ENCODE assay signal across 34 cellular contexts in the genomic region with DNA sequence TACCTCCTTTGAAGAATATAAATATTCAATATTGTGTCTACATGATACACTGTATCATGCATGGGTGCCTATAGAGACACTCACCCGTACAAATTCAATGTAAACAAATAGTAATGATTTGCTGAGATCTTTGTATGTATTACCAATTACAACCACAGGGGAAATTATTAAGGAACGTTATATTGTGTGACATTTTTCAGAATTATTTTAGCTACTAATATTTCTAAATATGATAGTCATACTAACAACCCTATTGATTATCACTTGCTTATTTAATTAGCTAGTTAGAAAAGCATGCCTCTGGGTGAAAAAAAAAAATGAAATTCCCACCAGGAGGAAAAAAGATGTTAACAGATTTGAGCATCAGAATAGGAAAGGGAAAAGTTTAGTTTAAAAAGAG. TPM values are rescaled to one million over a fixed set of nuclear protein-coding genes. Genes with fewer than 3 reads are reported as not detected.
DNase-seq lines count a peak whose midpoint lies in the region; ATAC-seq, FAIRE-seq and TF ChIP-seq lines count a peak whose summit lies in the region.
"Had no signal": no experiment of that assay in that cellular context is flagged by ENCODE, and none has a peak within 500 bp of the region (broad histone marks: within the 10 kb centered on the region; RNA-seq: fewer than 3 reads in every experiment).

No MANE protein-coding gene starts in this region.

- intact Hi-C loops in HepG2 (cut with micrococcal nuclease; ENCODE audit: unreplicated experiment), result loop anchor here (5.0 to 10.0 kb wide), 2 partner anchors 95 to 807 kb away; no protein-coding TSS in a partner anchor

- no peaks in the 10 kb centered on the region for H3K27me3 Mint-ChIP-seq in astrocyte (ENCODE audit: low read depth, unreplicated experiment)
- H3K27me3 Mint-ChIP-seq: stimulated activated memory B cell treated with anti-CD40 and anti-IgM and Interleukin-4, amounts not matched to agents 10 μg/mL and 1 μg/mL and 100 μg/mL, for 72 hours had no signal

- no TSS peak for BruUV-seq in HepG2 (replicated peaks; lab: Mats Ljungman, UMichigan)

- H3K36me3 Mint-ChIP-seq in astrocyte (ENCODE audit: low read depth, unreplicated experiment), result no peaks in the 10 kb centered on the region
- H3K36me3 Mint-ChIP-seq: activated naive CD8-positive, alpha-beta T cell treated with anti-CD3 and anti-CD28 coated beads for 36 hours; naive thymus-derived CD4-positive, alpha-beta T cell; stimulated activated memory B cell treated with anti-CD40 and anti-IgM and Interleukin-4, amounts not matched to agents 10 μg/mL and 1 μg/mL and 100 μg/mL, for 72 hours had no signal

- H2AFZ ChIP-seq in astrocyte (ENCODE audit: low read depth, low read length) (no peak overlapping the region), HepG2 (ENCODE audit: low read length) (no peak overlapping the region)
- H2AFZ ChIP-seq: PC-9 had no signal

- ATAC-seq in HepG2 (no peak), thoracic aorta (ENCODE audit: insufficient number of reproducible peaks, low FRiP score, low read depth) (no peak)
- ATAC-seq: left ventricle myocardium superior; naive thymus-derived CD4-positive, alpha-beta T cell; pancreas; Right ventricle myocardium inferior; stimulated activated memory B cell treated with anti-CD40 and anti-IgM and Interleukin-4, amounts not matched to agents 10 μg/mL and 1 μg/mL and 100 μg/mL, for 72 hours had no signal

- H3K4me3 Mint-ChIP-seq in astrocyte (ENCODE audit: unreplicated experiment), result peak overlapping the region; percentile 69
- H3K4me3 Mint-ChIP-seq: activated naive CD8-positive, alpha-beta T cell treated with anti-CD3 and anti-CD28 coated beads for 36 hours; naive thymus-derived CD4-positive, alpha-beta T cell; stimulated activated memory B cell treated with anti-CD40 and anti-IgM and Interleukin-4, amounts not matched to agents 10 μg/mL and 1 μg/mL and 100 μg/mL, for 72 hours; T-helper 2 cell treated with Interferon-gamma antibody and Interleukin-4, amounts not matched to agents 5 μg/mL and 100 μg/mL, for 36 hours had no signal

- H3K4me2 ChIP-seq in astrocyte (ENCODE audit: low read length), result no peak overlapping the region
- H3K4me2 ChIP-seq in HepG2 (ENCODE audit: low read depth, low read length), result peak overlapping the region; percentile 95
- H3K4me2 ChIP-seq: PC-9 had no signal

- TF ChIP-seq EP300 in HepG2 (IDR thresholded peaks at IDR 0.05; ENCODE audit: low read depth in 2 of 2, low read length in 2 of 2) (no peak), HepG2 (CRISPR knock-in tag; IDR thresholded peaks at IDR 0.05; ENCODE audit: borderline replicate concordance) (no peak)

- CTCF ChIA-PET in HepG2 (lab: Yijun Ruan, JAX; ENCODE audit: low intra/inter-chr PET ratio, low total read pairs), result no interaction called here

- TF ChIP-seq POLR2A in HepG2 (IDR thresholded peaks at IDR 0.05; ENCODE audit: insufficient read depth in 1 of 2, low read depth in 2 of 2, low read length in 2 of 2), result no peak

- H3K27ac ChIP-seq in astrocyte (ENCODE audit: low read depth, low read length) (no peak overlapping the region), HepG2 (ENCODE audit: extremely low read length, insufficient read depth, low read length) (peak overlapping the region; percentile 86), thoracic aorta (no peak overlapping the region)
- H3K27ac ChIP-seq: ascending aorta, epithelial cell of prostate, pancreas, PC-9, right atrium auricular region had no signal

- no peak overlapping the region for H3K27ac Mint-ChIP-seq in astrocyte (ENCODE audit: unreplicated experiment)
- H3K27ac Mint-ChIP-seq: activated naive CD8-positive, alpha-beta T cell treated with anti-CD3 and anti-CD28 coated beads for 36 hours; naive thymus-derived CD4-positive, alpha-beta T cell; stimulated activated memory B cell treated with anti-CD40 and anti-IgM and Interleukin-4, amounts not matched to agents 10 μg/mL and 1 μg/mL and 100 μg/mL, for 72 hours; T-helper 2 cell treated with Interferon-gamma antibody and Interleukin-4, amounts not matched to agents 5 μg/mL and 100 μg/mL, for 36 hours had no signal

- no peaks in the 10 kb centered on the region for H4K20me1 ChIP-seq in astrocyte (ENCODE audit: insufficient read depth, low read length)
- H4K20me1 ChIP-seq in HepG2 (ENCODE audit: insufficient read depth, low read length), result no peaks in the 10 kb centered on the region

- H3K9me3 ChIP-seq in astrocyte (ENCODE audit: insufficient read depth, low read depth, low read length) (no peaks in the 10 kb centered on the region), HepG2 (ENCODE audit: low read length) (no peaks in the 10 kb centered on the region), thoracic aorta (no peaks in the 10 kb centered on the region)
- H3K9me3 ChIP-seq: ascending aorta, pancreas, right atrium auricular region had no signal

- peaks cover 29% of the 10 kb centered on the region for H3K4me1 Mint-ChIP-seq in astrocyte (ENCODE audit: low read depth, unreplicated experiment)
- H3K4me1 Mint-ChIP-seq: activated naive CD8-positive, alpha-beta T cell treated with anti-CD3 and anti-CD28 coated beads for 36 hours; naive thymus-derived CD4-positive, alpha-beta T cell; stimulated activated memory B cell treated with anti-CD40 and anti-IgM and Interleukin-4, amounts not matched to agents 10 μg/mL and 1 μg/mL and 100 μg/mL, for 72 hours had no signal

- H3K36me3 ChIP-seq in astrocyte (ENCODE audit: insufficient read depth, low read length), result no peaks in the 10 kb centered on the region
- no peaks in the 10 kb centered on the region for H3K36me3 ChIP-seq in HepG2 (replicated peaks in 1 of 2; ENCODE audit: control insufficient read depth in 1 of 2, insufficient read depth in 2 of 2, low read length in 2 of 2)
- no peaks in the 10 kb centered on the region for H3K36me3 ChIP-seq in thoracic aorta
- H3K36me3 ChIP-seq: ascending aorta, pancreas, right atrium auricular region had no signal

- DNase-seq in NCI-H146 (lab: John Stamatoyannopoulos, UW), result peak; percentile 10
- no peak for DNase-seq in NCI-H146 treated with DMSO at 0.1 percent for 48 hours (lab: John Stamatoyannopoulos, UW; ENCODE audit: unreplicated experiment)
- no peak for DNase-seq in astrocyte (ENCODE audit: low read depth)
- no peak for DNase-seq in HepG2 (ENCODE audit: low spot score)
- DNase-seq in thoracic aorta (ENCODE audit: low spot score), result no peak
- no peak for DNase-seq in NCI-H510A treated with DMSO at 0.1 percent for 48 hours (lab: John Stamatoyannopoulos, UW)
- no peak for DNase-seq in NK-92 treated with Interleukin-12 subunit alpha and Interleukin-12 subunit beta, amount 100 ng/mL, for 24 hours (lab: John Stamatoyannopoulos, UW)
- DNase-seq in NCI-H128 (lab: John Stamatoyannopoulos, UW; ENCODE audit: unreplicated experiment), result no peak
- DNase-seq: 8988T; activated CD4-positive, alpha-beta T cell treated with anti-CD3 and anti-CD28 coated beads for 4 hours; activated effector memory CD4-positive, alpha-beta T cell treated with anti-CD3 and anti-CD28 coated beads, Interleukin-2, amount 50 U/mL, for 16 hours; activated naive CD8-positive, alpha-beta T cell treated with anti-CD3 and anti-CD28 coated beads for 36 hours; activated T-cell treated with anti-CD3 and anti-CD28 coated beads for 4 hours; caudate nucleus; dermis blood vessel endothelial cell; IMR-90; left ventricle myocardium superior; midbrain; naive thymus-derived CD4-positive, alpha-beta T cell; NCI-H1048; NCI-H2029 treated with DMSO at 0.1 percent for 48 hours; NCI-H226; pancreas; PC-9; stimulated activated CD4-positive, alpha-beta T cell treated with anti-CD3 and anti-CD28 coated beads, Interleukin-12 subunit alpha, Interleukin-12 subunit beta, amount 100 ng/mL, for 4 hours; stimulated activated CD4-positive, alpha-beta T cell treated with anti-CD3 and anti-CD28 coated beads, Interleukin-4, amount 100 ng/mL, for 4 hours had no signal

- no peak for TF ChIP-seq RAD21 in HepG2 (CRISPR knock-in tag; IDR thresholded peaks at IDR 0.05)

- TF ChIP-seq CTCF in astrocyte (IDR thresholded peaks at IDR 0.05; ENCODE audit: insufficient read depth, low read depth, low read length) (no peak), HepG2 (CRISPR knock-in tag; IDR thresholded peaks at IDR 0.05) (no peak), thoracic aorta (IDR thresholded peaks at IDR 0.05) (peak; percentile 22)

- H3K79me2 ChIP-seq in astrocyte (ENCODE audit: insufficient read depth, low read length) (no peaks in the 10 kb centered on the region), HepG2 (ENCODE audit: insufficient read depth, low read length) (peaks cover 86% of the 10 kb centered on the region)

- no peak overlapping the region for H3K4me3 ChIP-seq in astrocyte (ENCODE audit: insufficient read depth, low read depth, low read length)
- peak overlapping the region; percentile 68 to 96 (median 75); a peak in 5 of 6 replicates for H3K4me3 ChIP-seq in HepG2 (replicated peaks in 1 of 3; ENCODE audit: insufficient read depth in 1 of 3, low read depth in 2 of 3, low read length in 3 of 3)
- no peak overlapping the region for H3K4me3 ChIP-seq in thoracic aorta
- H3K4me3 ChIP-seq: pancreas, PC-9, right atrium auricular region had no signal

- H3K9me3 Mint-ChIP-seq in astrocyte (ENCODE audit: unreplicated experiment), result no peaks in the 10 kb centered on the region
- H3K9me3 Mint-ChIP-seq: activated naive CD8-positive, alpha-beta T cell treated with anti-CD3 and anti-CD28 coated beads for 36 hours; stimulated activated memory B cell treated with anti-CD40 and anti-IgM and Interleukin-4, amounts not matched to agents 10 μg/mL and 1 μg/mL and 100 μg/mL, for 72 hours; T-helper 2 cell treated with Interferon-gamma antibody and Interleukin-4, amounts not matched to agents 5 μg/mL and 100 μg/mL, for 36 hours had no signal

- 5% methylated on average over 2 of the region's 2 CpGs for WGBS in HepG2 (ENCODE audit: low lambda C conversion rate)

- POLR2A ChIA-PET in HepG2 (lab: Yijun Ruan, JAX), result no interaction called here

- peaks cover 6% of the 10 kb centered on the region for H3K27me3 ChIP-seq in astrocyte (ENCODE audit: insufficient read depth, low read length)
- no peaks in the 10 kb centered on the region; a peak in 1 of 5 replicates for H3K27me3 ChIP-seq in HepG2 (ENCODE audit: control insufficient read depth in 1 of 2, insufficient read depth in 2 of 2, low read length in 2 of 2)
- H3K27me3 ChIP-seq in thoracic aorta (replicated peaks; ENCODE audit: insufficient read depth), result no peaks in the 10 kb centered on the region
- H3K27me3 ChIP-seq: ascending aorta, right atrium auricular region had no signal

- no peak overlapping the region for H3K9ac ChIP-seq in astrocyte (ENCODE audit: low read length)
- peak overlapping the region; percentile 74; the same call in 1 of the 2 replicates for H3K9ac ChIP-seq in HepG2 (ENCODE audit: insufficient read depth, low read depth, low read length)

- H3K4me1 ChIP-seq in astrocyte (ENCODE audit: insufficient read depth, low read length) (peaks cover 11% of the 10 kb centered on the region), HepG2 (ENCODE audit: insufficient read depth, low read length) (peaks cover 64% of the 10 kb centered on the region), thoracic aorta (ENCODE audit: control insufficient read depth in 1 of 2, low read depth in 2 of 2) (peaks cover 10 to 33% of the 10 kb centered on the region in 2 donors)
- H3K4me1 ChIP-seq: pancreas had no signal

- no peak for FAIRE-seq in astrocyte (lab: Jason Lieb, UNC)
- no peak for FAIRE-seq in HepG2 (lab: Jason Lieb, UNC)
- FAIRE-seq: GM12892, keratinocyte, pancreas had no signal

- in situ Hi-C loops in HepG2 (cut with HindIII; ENCODE audit: extremely low pct_ligation_motif_present, low pct_unique_long_range_greater_than_20kb), result loop anchor here (10.0 kb wide), 2 partner anchors 127 to 807 kb away; no protein-coding TSS in a partner anchor

RNA-seq across cellular contexts. Expression of gene SOX5, which starts 2.1 kb away (rescaled TPM):
- total RNA-seq in astrocyte (13.7 and 14.1 TPM in 2 replicates), HepG2 (2016; rRNA removed; fragmentation: Illumina TruSeq; extraction: Trizol) (42.9 and 76.4 TPM in 2 replicates), thoracic aorta (10 to 100 TPM; 36.8 to 37.0 TPM)
- 197 and 224 TPM in 2 replicates for total RNA-seq in HepG2 (2016; cell fraction: cytosol; rRNA removed; fragmentation: Illumina TruSeq; extraction: Trizol; ENCODE audit: low read depth)
- 43.4 and 67.6 TPM in 2 replicates for total RNA-seq in HepG2 (2016; cell fraction: insoluble cytoplasmic fraction; rRNA removed; fragmentation: Illumina TruSeq; extraction: Trizol)
- 53.4 and 59.2 TPM in 2 replicates for total RNA-seq in HepG2 (2016; cell fraction: membrane; rRNA removed; fragmentation: Illumina TruSeq; extraction: Trizol)
- 328 and 346 TPM in 2 replicates for total RNA-seq in HepG2 (2016; cell fraction: nucleus; rRNA removed; fragmentation: Illumina TruSeq; extraction: Trizol)
- polyA plus RNA-seq in HepG2 (2011; rRNA removed), result 17.9 and 18.5 TPM in 2 replicates
- 8.8 and 11.0 TPM in 2 replicates for polyA plus RNA-seq in HepG2 (2011; cell fraction: cytosol; rRNA removed)
- polyA plus RNA-seq in HepG2 (2011; cell fraction: nucleus; rRNA removed), result 21.4 and 35.4 TPM in 2 replicates
- 6.1 and 6.7 TPM in 2 replicates for polyA plus RNA-seq in HepG2 (2012)
- polyA plus RNA-seq in HepG2 (2016; cell fraction: cytosol; fragmentation: Illumina TruSeq; extraction: Trizol; ENCODE audit: low read depth), result 1.5 and 1.6 TPM in 2 replicates
- 16.8 and 17.1 TPM in 2 replicates for polyA plus RNA-seq in HepG2 (2016; cell fraction: insoluble cytoplasmic fraction; fragmentation: Illumina TruSeq; extraction: Trizol; ENCODE audit: low read depth)
- 2.0 and 3.2 TPM in 2 replicates for polyA plus RNA-seq in HepG2 (2016; cell fraction: membrane; fragmentation: Illumina TruSeq; extraction: Trizol; ENCODE audit: low read depth)
- polyA plus RNA-seq in HepG2 (2016; cell fraction: nucleus; fragmentation: Illumina TruSeq; extraction: Trizol; ENCODE audit: insufficient read depth, low read depth), result 27.3 and 29.1 TPM in 2 replicates
- 259 TPM in 1 of 2 replicates, not detected in the other for polyA minus RNA-seq in HepG2 (2011; rRNA and poly(A)+ RNA removed; ENCODE audit: low replicate concordance)
- polyA minus RNA-seq in HepG2 (2011; cell fraction: cytosol; rRNA and poly(A)+ RNA removed), result 21.6 and 22.5 TPM in 2 replicates
- polyA minus RNA-seq in HepG2 (2011; cell fraction: nucleus; rRNA and poly(A)+ RNA removed), result 385 and 392 TPM in 2 replicates
- total RNA-seq: activated naive CD8-positive, alpha-beta T cell treated with anti-CD3 and anti-CD28 coated beads for 36 hours; PC-9 had no signal
- polyA plus RNA-seq: keratinocyte; naive thymus-derived CD4-positive, alpha-beta T cell had no signal

Comparison
In these comparisons a context has a peak if more than half of its experiments do, and no peak if none do; other contexts are left out.
1. H3K4me3 ChIP-seq: peak in HepG2 (3 of 3); none in astrocyte (single experiment) and thoracic aorta (single experiment).